26 cellular contexts compared by ENCODE assay signal in genomic region chr15:63765338-63765737, GRCh38.
DNase-seq lines count a peak whose midpoint lies in the region; ATAC-seq lines count a peak whose summit lies in the region.
"Had no signal": no experiment of that assay in that cellular context is flagged by ENCODE, and none has a peak within 500 bp of the region (broad histone marks: within the 10 kb centered on the region; RNA-seq: fewer than 3 reads in every experiment).

No MANE protein-coding gene starts in this region.

- no peak overlapping the region for H4K5ac ChIP-seq in mesendoderm (ENCODE audit: low read length)

- ATAC-seq in central memory CD8-positive, alpha-beta T cell (replicated peaks; ENCODE audit: extremely low read depth, poor library complexity, severe bottlenecking), result no peak
- no peak for ATAC-seq in stimulated activated naive B cell treated with anti-CD40 and anti-IgM and Interleukin-4, amounts not matched to agents 10 μg/mL and 1 μg/mL and 100 μg/mL, for 72 hours (replicated peaks)
- no peak for ATAC-seq in HG03460 (IDR thresholded peaks at IDR 0.05; ENCODE audit: unreplicated experiment)
- ATAC-seq in HG03039 (IDR thresholded peaks at IDR 0.05; ENCODE audit: unreplicated experiment), result no peak
- ATAC-seq: A549; activated CD8-positive, alpha-beta T cell treated with anti-CD3 and anti-CD28 coated beads, Interleukin-2, amount 10 ng/mL, durations not matched to agents 7 days and 5 days had no signal

- peak overlapping the region; percentile 23 for H3K27ac Mint-ChIP-seq in activated naive CD8-positive, alpha-beta T cell
- no peak overlapping the region for H3K27ac Mint-ChIP-seq in activated naive CD8-positive, alpha-beta T cell treated with anti-CD3 and anti-CD28 coated beads for 36 hours
- H3K27ac Mint-ChIP-seq in central memory CD8-positive, alpha-beta T cell (ENCODE audit: low read depth), result peak overlapping the region; percentile 35
- H3K27ac Mint-ChIP-seq in stimulated activated naive B cell treated with anti-CD40 and anti-IgM and Interleukin-4, amounts not matched to agents 10 μg/mL and 1 μg/mL and 100 μg/mL, for 72 hours, result peak overlapping the region; percentile 26
- H3K27ac Mint-ChIP-seq: activated T-helper 1 cell treated with anti-CD3 and anti-CD28 coated beads, Interleukin-12 subunit alpha, Interleukin-12 subunit beta, Interleukin-2, Interleukin-4 antibody, amounts not matched to agents 30 ng/mL and 10 ng/mL and 1 ng/mL, durations not matched to agents 14 hours and 24 hours and 36 hours had no signal

- no peak overlapping the region for H3K23ac ChIP-seq in mesendoderm (ENCODE audit: low read length)

- H3K79me1 ChIP-seq in mesendoderm (ENCODE audit: low read length), result no peaks in the 10 kb centered on the region

- H3K4ac ChIP-seq in mesendoderm (ENCODE audit: low read depth, low read length), result no peak overlapping the region

- no peak overlapping the region for H2BK15ac ChIP-seq in mesendoderm (replicated peaks; ENCODE audit: low read depth)

- H2BK5ac ChIP-seq in mesendoderm (ENCODE audit: low read length), result no peak overlapping the region

- H2BK120ac ChIP-seq in mesendoderm (ENCODE audit: low read depth, low read length), result no peak overlapping the region

- H2AK5ac ChIP-seq in mesendoderm (ENCODE audit: low read length), result no peak overlapping the region

- H3K56ac ChIP-seq in mesendoderm (ENCODE audit: low read length), result no peak overlapping the region

- H3K4me1 Mint-ChIP-seq in activated naive CD8-positive, alpha-beta T cell (ENCODE audit: low read depth), result peaks cover 63% of the 10 kb centered on the region
- H3K4me1 Mint-ChIP-seq in activated naive CD8-positive, alpha-beta T cell treated with anti-CD3 and anti-CD28 coated beads for 36 hours, result peaks cover 51% of the 10 kb centered on the region
- H3K4me1 Mint-ChIP-seq in central memory CD8-positive, alpha-beta T cell, result peaks cover 55% of the 10 kb centered on the region
- peaks cover 28 to 66% of the 10 kb centered on the region in 2 donors for H3K4me1 Mint-ChIP-seq in stimulated activated naive B cell treated with anti-CD40 and anti-IgM and Interleukin-4, amounts not matched to agents 10 μg/mL and 1 μg/mL and 100 μg/mL, for 72 hours

- no peak overlapping the region for H4K8ac ChIP-seq in mesendoderm (ENCODE audit: low read depth, low read length)

- H3K36me3 ChIP-seq in mesendoderm (ENCODE audit: control insufficient read depth, insufficient read depth, low read length), result no peaks in the 10 kb centered on the region

- DNase-seq in activated naive CD8-positive, alpha-beta T cell treated with anti-CD3 and anti-CD28 coated beads for 36 hours, result no peak
- DNase-seq in central memory CD8-positive, alpha-beta T cell (ENCODE audit: low spot score in 2 of 2), result no peak
- peak; percentile 14 for DNase-seq in mesendoderm
- DNase-seq in stimulated activated naive B cell treated with anti-CD40 and anti-IgM and Interleukin-4, amounts not matched to agents 10 μg/mL and 1 μg/mL and 100 μg/mL, for 72 hours, result no peak
- DNase-seq in Ammon's horn (ENCODE audit: low spot score), result no peak
- DNase-seq: activated CD8-positive, alpha-beta T cell treated with anti-CD3 and anti-CD28 coated beads, Interleukin-2, amount 10 ng/mL, durations not matched to agents 7 days and 5 days; amniotic stem cell; cerebellar nuclear complex; head of caudate nucleus; Karpas-422; NCI-H1092 treated with DMSO at 0.1 percent for 48 hours; NCI-H2107; NCI-H526; OCI-M1; retina; SIG-M5; stimulated activated CD4-positive, alpha-beta T cell treated with anti-CD3 and anti-CD28 coated beads, Interleukin-12 subunit alpha, Interleukin-12 subunit beta, amount 100 ng/mL, for 4 hours had no signal

- no peak overlapping the region for H3K27ac ChIP-seq in mesendoderm (ENCODE audit: low read depth, low read length)
- H3K27ac ChIP-seq: A549, tibial nerve, VCaP had no signal

- H3K79me2 ChIP-seq in mesendoderm (ENCODE audit: control insufficient read depth, insufficient read depth, low read length), result no peaks in the 10 kb centered on the region

- H3K9me3 Mint-ChIP-seq in activated naive CD8-positive, alpha-beta T cell (ENCODE audit: low read depth), result no peaks in the 10 kb centered on the region
- H3K9me3 Mint-ChIP-seq in activated naive CD8-positive, alpha-beta T cell treated with anti-CD3 and anti-CD28 coated beads for 36 hours, result no peaks in the 10 kb centered on the region
- H3K9me3 Mint-ChIP-seq in central memory CD8-positive, alpha-beta T cell, result no peaks in the 10 kb centered on the region
- H3K9me3 Mint-ChIP-seq in stimulated activated naive B cell treated with anti-CD40 and anti-IgM and Interleukin-4, amounts not matched to agents 10 μg/mL and 1 μg/mL and 100 μg/mL, for 72 hours, result no peaks in the 10 kb centered on the region
- H3K9me3 Mint-ChIP-seq: activated T-helper 1 cell treated with anti-CD3 and anti-CD28 coated beads, Interleukin-12 subunit alpha, Interleukin-12 subunit beta, Interleukin-2, Interleukin-4 antibody, amounts not matched to agents 30 ng/mL and 10 ng/mL and 1 ng/mL, durations not matched to agents 14 hours and 24 hours and 36 hours; CD14-positive monocyte; memory B cell had no signal

- H3K4me1 ChIP-seq in mesendoderm (ENCODE audit: control insufficient read depth, low read depth, low read length), result peaks cover 12% of the 10 kb centered on the region

- no peaks in the 10 kb centered on the region for H3K27me3 ChIP-seq in mesendoderm (ENCODE audit: insufficient read depth, low read length, poor library complexity)
- H3K27me3 ChIP-seq: tibial nerve had no signal

- H3K36me3 Mint-ChIP-seq in activated naive CD8-positive, alpha-beta T cell, result no peaks in the 10 kb centered on the region
- peaks cover 9% of the 10 kb centered on the region for H3K36me3 Mint-ChIP-seq in activated naive CD8-positive, alpha-beta T cell treated with anti-CD3 and anti-CD28 coated beads for 36 hours
- H3K36me3 Mint-ChIP-seq in central memory CD8-positive, alpha-beta T cell (ENCODE audit: insufficient read depth), result peaks cover 15% of the 10 kb centered on the region
- peaks cover 22 to 38% of the 10 kb centered on the region in 2 donors for H3K36me3 Mint-ChIP-seq in stimulated activated naive B cell treated with anti-CD40 and anti-IgM and Interleukin-4, amounts not matched to agents 10 μg/mL and 1 μg/mL and 100 μg/mL, for 72 hours

- H3K9ac ChIP-seq in mesendoderm (ENCODE audit: low read length), result no peak overlapping the region

- H3K18ac ChIP-seq in mesendoderm (ENCODE audit: low read length), result no peak overlapping the region

- H3K4me3 ChIP-seq in mesendoderm (ENCODE audit: low read length), result no peak overlapping the region
- H3K4me3 ChIP-seq: A549, tibial nerve had no signal

- no peaks in the 10 kb centered on the region for H3K27me3 Mint-ChIP-seq in activated naive CD8-positive, alpha-beta T cell
- H3K27me3 Mint-ChIP-seq in activated naive CD8-positive, alpha-beta T cell treated with anti-CD3 and anti-CD28 coated beads for 36 hours, result no peaks in the 10 kb centered on the region
- H3K27me3 Mint-ChIP-seq in central memory CD8-positive, alpha-beta T cell, result no peaks in the 10 kb centered on the region
- H3K27me3 Mint-ChIP-seq in stimulated activated naive B cell treated with anti-CD40 and anti-IgM and Interleukin-4, amounts not matched to agents 10 μg/mL and 1 μg/mL and 100 μg/mL, for 72 hours, result no peaks in the 10 kb centered on the region
- H3K27me3 Mint-ChIP-seq: memory B cell had no signal

- peak overlapping the region; percentile 19 for H3K4me3 Mint-ChIP-seq in activated naive CD8-positive, alpha-beta T cell
- no peak overlapping the region for H3K4me3 Mint-ChIP-seq in activated naive CD8-positive, alpha-beta T cell treated with anti-CD3 and anti-CD28 coated beads for 36 hours
- H3K4me3 Mint-ChIP-seq in central memory CD8-positive, alpha-beta T cell, result no peak overlapping the region
- no peak overlapping the region for H3K4me3 Mint-ChIP-seq in stimulated activated naive B cell treated with anti-CD40 and anti-IgM and Interleukin-4, amounts not matched to agents 10 μg/mL and 1 μg/mL and 100 μg/mL, for 72 hours
- H3K4me3 Mint-ChIP-seq: activated CD8-positive, alpha-beta T cell treated with anti-CD3 and anti-CD28 coated beads, Interleukin-2, amount 10 ng/mL, durations not matched to agents 7 days and 5 days; activated T-helper 1 cell treated with anti-CD3 and anti-CD28 coated beads, Interleukin-12 subunit alpha, Interleukin-12 subunit beta, Interleukin-2, Interleukin-4 antibody, amounts not matched to agents 30 ng/mL and 10 ng/mL and 1 ng/mL, durations not matched to agents 14 hours and 24 hours and 36 hours; CD14-positive monocyte; memory B cell had no signal

- no CpG with 5 or more reads among the region's 6 CpGs for WGBS in mesendoderm (ENCODE audit: extremely low coverage, insufficient coverage, low lambda C conversion rate)

- no peak overlapping the region for H3K4me2 ChIP-seq in mesendoderm (ENCODE audit: low read length)
- H3K4me2 ChIP-seq: A549 had no signal
